28 cellular contexts compared by ENCODE assay signal in the genomic region with DNA sequence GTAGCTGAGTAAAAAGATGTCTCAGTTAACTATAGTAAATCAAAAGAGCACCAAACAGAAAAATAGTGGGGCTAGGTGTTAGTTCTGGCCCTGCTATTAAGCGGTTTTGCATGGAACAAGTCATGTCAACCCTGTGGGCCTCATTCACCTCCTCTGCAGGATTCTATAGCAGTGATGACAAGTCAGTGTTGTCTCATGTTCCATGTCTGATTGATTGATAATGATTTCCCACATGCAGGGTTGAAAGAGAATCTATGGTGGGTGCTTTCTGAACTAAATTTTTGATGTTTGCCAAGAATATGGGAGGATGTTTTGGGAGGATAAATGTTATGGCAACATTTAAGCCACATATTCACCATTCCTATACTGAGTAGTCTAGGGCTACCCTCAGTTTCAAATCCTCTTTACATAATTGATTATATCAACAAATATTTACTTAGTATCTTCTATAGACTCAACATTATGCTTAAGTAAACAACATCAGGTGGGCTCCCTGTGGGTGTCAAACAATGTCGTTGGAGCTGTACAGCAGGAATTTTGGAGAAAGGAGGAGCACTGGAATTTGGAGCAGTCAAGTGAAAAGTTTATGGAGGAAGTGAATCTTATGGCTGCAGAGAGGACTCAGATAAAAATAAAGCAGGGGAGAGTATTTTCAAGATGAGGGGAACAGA. TPM values are rescaled to one million over a fixed set of nuclear protein-coding genes. Genes with fewer than 3 reads are reported as not detected.
A peak's percentile ranks its signal among the peaks of the same experiment; 100 is the strongest.
DNase-seq lines count a peak whose midpoint lies in the region; ATAC-seq, FAIRE-seq and TF ChIP-seq lines count a peak whose summit lies in the region.
"Had no signal": no experiment of that assay in that cellular context is flagged by ENCODE, and none has a peak within 500 bp of the region (broad histone marks: within the 10 kb centered on the region; RNA-seq: fewer than 3 reads in every experiment).

No MANE protein-coding gene starts in this region.

- TF ChIP-seq POLR2A in GM12878 (IDR thresholded peaks at IDR 0.05; ENCODE audit: low read depth, low read length), result no peak

- H2AFZ ChIP-seq in GM12878 (ENCODE audit: control insufficient read depth, low read depth, low read length), result no peak overlapping the region
- no peak overlapping the region for H2AFZ ChIP-seq in PC-3 (ENCODE audit: low read length)

- H3F3A ChIP-seq in PC-3 (ENCODE audit: low read length, unreplicated experiment), result no peaks in the 10 kb centered on the region

- ATAC-seq in GM12878 (no peak), HG02884 (IDR thresholded peaks at IDR 0.05; ENCODE audit: unreplicated experiment) (no peak), PC-3 (no peak)
- ATAC-seq: activated CD8-positive, alpha-beta T cell treated with anti-CD3 and anti-CD28 coated beads, Interleukin-2, amount 10 ng/mL, durations not matched to agents 7 days and 5 days; activated naive CD8-positive, alpha-beta T cell treated with anti-CD3 and anti-CD28 coated beads, Interleukin-2, amount 50 U/mL, for 24 hours; body of pancreas; effector memory CD8-positive, alpha-beta T cell; left lung had no signal

- SMC1A ChIA-PET in GM12878 (lab: Charles Lee; ENCODE audit: uncharacterized antibody, unreplicated experiment), result interaction anchor here (0.6 to 1.9 kb wide), 8 partner anchors 9 to 235 kb away, joined by 3 to 7 read pairs (median 5); a partner anchor contains a TSS

- no peak overlapping the region for H3K4me2 ChIP-seq in GM12878 (ENCODE audit: control insufficient read depth, insufficient read depth)
- H3K4me2 ChIP-seq in PC-3 (ENCODE audit: low read length), result no peak overlapping the region
- H3K4me2 ChIP-seq: smooth muscle cell had no signal

- TF ChIP-seq RAD21 in GM12878 (IDR thresholded peaks at IDR 0.05; ENCODE audit: insufficient read depth, low read depth, low read length), result no peak

- H3K4me3 ChIP-seq in GM12878 (no peak overlapping the region), PC-3 (ENCODE audit: low read length) (no peak overlapping the region)
- H3K4me3 ChIP-seq: body of pancreas, esophagus squamous epithelium, left lung, smooth muscle cell had no signal

- POLR2A ChIA-PET in GM12878 (lab: Charles Lee), result interaction anchor here (0.9 to 1.6 kb wide), 2 partner anchors 30 to 46 kb away, joined by 3 read pairs; no protein-coding TSS in a partner anchor
- POLR2A ChIA-PET in PC-3 (lab: Charles Lee; ENCODE audit: unreplicated experiment), result no interaction called here

- intact Hi-C loops in GM12878 (cut with micrococcal nuclease; ENCODE audit: unreplicated experiment), result no loop called here
- intact Hi-C loops in PC-3 (cut with micrococcal nuclease), result no loop called here

- BruUV-seq in GM12878 (replicated peaks; lab: Mats Ljungman, UMichigan), result no TSS peak
- BruUV-seq in PC-3 (replicated peaks; lab: Mats Ljungman, UMichigan), result no TSS peak

- DNase-seq in SIG-M5 treated with dmso at 0.1 percent for 504 hours (lab: John Stamatoyannopoulos, UW; ENCODE audit: unreplicated experiment) (peak; percentile 65), SIG-M5 (lab: John Stamatoyannopoulos, UW) (no peak), MV-4-11 (lab: John Stamatoyannopoulos, UW) (peak; percentile 69), GM12878 (ENCODE audit: low read depth, low spot score) (no peak), type B pancreatic cell (ENCODE audit: extremely low spot score, unreplicated experiment) (no peak), PC-3 (no peak), NCI-H1694 treated with DMSO at 0.1 percent for 48 hours (lab: John Stamatoyannopoulos, UW) (no peak)
- DNase-seq: activated CD4-positive, CD25-positive, alpha-beta regulatory T cell treated with anti-CD3 and anti-CD28 coated beads, Interleukin-2, amount 50 U/mL, for 72 hours; activated CD8-positive, alpha-beta T cell treated with anti-CD3 and anti-CD28 coated beads, Interleukin-2, amount 10 ng/mL, durations not matched to agents 7 days and 5 days; activated gamma-delta T cell; activated naive CD8-positive, alpha-beta T cell treated with anti-CD3 and anti-CD28 coated beads, Interleukin-2, amount 50 U/mL, for 24 hours; body of pancreas; DND-41; effector memory CD8-positive, alpha-beta T cell; esophagus squamous epithelium; H7; hypothalamus; left lung; NCI-H1105; NCI-H2171; NCI-H524 treated with DMSO at 0.1 percent for 48 hours; retina; Right ventricle myocardium superior; substantia nigra had no signal

- no peaks in the 10 kb centered on the region for H3K36me3 ChIP-seq in GM12878 (ENCODE audit: control insufficient read depth in 2 of 2, insufficient read depth in 2 of 2, low read length in 1 of 2)
- H3K36me3 ChIP-seq in PC-3 (ENCODE audit: low read depth, low read length), result no peaks in the 10 kb centered on the region
- H3K36me3 ChIP-seq: esophagus squamous epithelium had no signal

- H3K27me3 ChIP-seq in GM12878 (replicated peaks in 1 of 2; ENCODE audit: control insufficient read depth in 2 of 2, insufficient read depth in 2 of 2, low read length in 1 of 2) (no peaks in the 10 kb centered on the region), PC-3 (ENCODE audit: low read length) (0 out of 2 replicates have a peak, but pooled peaks cover 4% of the 10 kb centered on the region)
- H3K27me3 ChIP-seq: body of pancreas, esophagus squamous epithelium, left lung had no signal

- no peaks in the 10 kb centered on the region for H3K36me3 Mint-ChIP-seq in type B pancreatic cell

- peaks cover 15% of the 10 kb centered on the region for H3K4me1 Mint-ChIP-seq in type B pancreatic cell (ENCODE audit: unreplicated experiment)

- H3K79me2 ChIP-seq in GM12878 (ENCODE audit: control insufficient read depth, insufficient read depth, low read length), result no peaks in the 10 kb centered on the region
- H3K79me2 ChIP-seq in PC-3 (ENCODE audit: low read length), result no peaks in the 10 kb centered on the region

- H3K4me3 Mint-ChIP-seq in type B pancreatic cell, result peak overlapping the region; percentile 75
- H3K4me3 Mint-ChIP-seq: activated CD8-positive, alpha-beta T cell treated with anti-CD3 and anti-CD28 coated beads, Interleukin-2, amount 10 ng/mL, durations not matched to agents 7 days and 5 days; effector memory CD8-positive, alpha-beta T cell had no signal

- H3K27ac ChIP-seq in GM12878 (ENCODE audit: control insufficient read depth, insufficient read depth) (no peak overlapping the region), PC-3 (ENCODE audit: low read length) (no peak overlapping the region)
- H3K27ac ChIP-seq: body of pancreas, esophagus squamous epithelium had no signal

- RAD21 ChIA-PET in GM12878 (lab: Charles Lee; ENCODE audit: unreplicated experiment), result interaction anchor here (0.8 to 4.1 kb wide), 3 partner anchors 32 to 106 kb away, joined by 3 to 17 read pairs (median 3); a partner anchor contains a TSS

- TF ChIP-seq CTCF in GM12878 (IDR thresholded peaks at IDR 0.05 in 2 of 3, conservative IDR thresholded peaks at IDR 0.05 in 1 of 3; ENCODE audit: control insufficient read depth in 2 of 3, extremely low read depth in 1 of 3, insufficient read depth in 1 of 3, low read depth in 3 of 3, low read length in 3 of 3), result no peak
- no peak for TF ChIP-seq CTCF in type B pancreatic cell (conservative IDR thresholded peaks at IDR 0.05)
- TF ChIP-seq CTCF in PC-3 (conservative IDR thresholded peaks at IDR 0.05; ENCODE audit: low read depth, low read length), result no peak

- 35% methylated on average over 2 of the region's 2 CpGs for WGBS in GM12878 (ENCODE audit: insufficient coverage, insufficient replicate concordance, low lambda C conversion rate, missing lambda C conversion rate)

- H3K27ac Mint-ChIP-seq in type B pancreatic cell, result no peak overlapping the region
- H3K27ac Mint-ChIP-seq: activated CD8-positive, alpha-beta T cell treated with anti-CD3 and anti-CD28 coated beads, Interleukin-2, amount 10 ng/mL, durations not matched to agents 7 days and 5 days; activated naive CD8-positive, alpha-beta T cell treated with anti-CD3 and anti-CD28 coated beads, Interleukin-2, amount 50 U/mL, for 24 hours; effector memory CD8-positive, alpha-beta T cell had no signal

- CTCF ChIA-PET in GM12878 (lab: Yijun Ruan, JAX) (interaction anchor here (0.9 to 1.4 kb wide), 4 partner anchors 33 to 69 kb away, joined by 3 to 4 read pairs (median 3); a partner anchor contains a TSS), PC-3 (lab: Charles Lee) (no interaction called here)

- in situ Hi-C loops in GM12878 (cut with MboI), result no loop called here

- H3K9ac ChIP-seq in GM12878 (ENCODE audit: control insufficient read depth, insufficient read depth, low read length), result no peak overlapping the region
- H3K9ac ChIP-seq in PC-3 (ENCODE audit: low read length), result no peak overlapping the region

- H3K9me3 ChIP-seq in GM12878 (replicated peaks; ENCODE audit: control insufficient read depth, insufficient read depth, low read length) (no peaks in the 10 kb centered on the region), PC-3 (ENCODE audit: low read length) (no peaks in the 10 kb centered on the region)
- H3K9me3 ChIP-seq: body of pancreas, Caco-2, esophagus squamous epithelium, left lung had no signal

- H4K20me1 ChIP-seq in GM12878 (ENCODE audit: control insufficient read depth, insufficient read depth) (no peaks in the 10 kb centered on the region), PC-3 (ENCODE audit: low read length) (no peaks in the 10 kb centered on the region)

- no peak for FAIRE-seq in GM12878 (lab: Jason Lieb, UNC)
- FAIRE-seq: frontal cortex had no signal

- peaks cover 4% of the 10 kb centered on the region for H3K9me3 Mint-ChIP-seq in type B pancreatic cell
- H3K9me3 Mint-ChIP-seq: activated naive CD8-positive, alpha-beta T cell treated with anti-CD3 and anti-CD28 coated beads, Interleukin-2, amount 50 U/mL, for 24 hours; effector memory CD8-positive, alpha-beta T cell had no signal

- TF ChIP-seq EP300 in GM12878 (IDR thresholded peaks at IDR 0.05; ENCODE audit: borderline replicate concordance in 1 of 2, control insufficient read depth in 1 of 2, low read depth in 2 of 2, low read length in 2 of 2), result no peak

- H3K9me2 ChIP-seq in PC-3 (replicated peaks; ENCODE audit: low read length), result no peaks in the 10 kb centered on the region

- peaks cover 60% of the 10 kb centered on the region for H3K27me3 Mint-ChIP-seq in type B pancreatic cell

- peaks cover 8% of the 10 kb centered on the region; the same call in 1 of the 2 replicates for H3K4me1 ChIP-seq in GM12878 (ENCODE audit: control insufficient read depth, insufficient read depth, low read length)
- no peaks in the 10 kb centered on the region for H3K4me1 ChIP-seq in PC-3 (ENCODE audit: insufficient read depth, low read length)
- H3K4me1 ChIP-seq: body of pancreas had no signal

RNA-seq across cellular contexts. Expression of a gene that starts 48.6 kb away (rescaled TPM):
- 42.7 and 43.6 TPM in 2 replicates for total RNA-seq in GM12878 (2013; cell fraction: nucleolus; rRNA removed)
- 5.3 and 5.9 TPM in 2 replicates for total RNA-seq in GM12878 (2014; rRNA removed)
- total RNA-seq in GM12878 (2014; rRNA removed; fragmentation: Illumina TruSeq; extraction: Trizol), result 7.6 and 7.7 TPM in 2 replicates
- 8.5 and 8.7 TPM in 2 replicates for total RNA-seq in GM12878 (2021)
- polyA plus RNA-seq in GM12878 (2011; ENCODE audit: low read depth), result 1.7 TPM
- polyA plus RNA-seq in GM12878 (2011; rRNA removed), result 14.1 and 20.6 TPM in 2 replicates
- polyA plus RNA-seq in GM12878 (2011; cell fraction: cytosol; rRNA removed), result 5.2 and 6.0 TPM in 2 replicates
- polyA plus RNA-seq in GM12878 (2011; cell fraction: nucleus; rRNA removed), result 14.9 and 15.3 TPM in 2 replicates
- polyA plus RNA-seq in GM12878 (2012), result 2.1 and 2.7 TPM in 2 replicates
- polyA plus RNA-seq in GM12878 (2014; fragmentation: Illumina TruSeq; extraction: Trizol), result 7.7 and 11.4 TPM in 2 replicates
- polyA plus RNA-seq in GM12878 (2014; fragmentation: Nextera tagmentation; extraction: Ambion mirVana), result 1 to 10 TPM; 1.4 to 1.5 TPM
- polyA plus RNA-seq in GM12878 (2014; rRNA removed), result 4.8 and 5.6 TPM in 2 replicates
- polyA plus RNA-seq in GM12878 (2016; fragmentation: Nextera tagmentation; extraction: Ambion mirVana), result 1 to 10 TPM; 4.0 to 4.2 TPM
- polyA minus RNA-seq in GM12878 (2011; rRNA and poly(A)+ RNA removed), result 12.9 and 17.6 TPM in 2 replicates
- polyA minus RNA-seq in GM12878 (2011; cell fraction: cytosol; rRNA and poly(A)+ RNA removed), result 4.0 and 5.7 TPM in 2 replicates
- 10.5 and 13.1 TPM in 2 replicates for polyA minus RNA-seq in GM12878 (2011; cell fraction: nucleus; rRNA and poly(A)+ RNA removed)
- 0.21 and 0.34 TPM in 2 replicates for total RNA-seq in type B pancreatic cell (ENCODE audit: low replicate concordance)
- total RNA-seq in PC-3 (2014; rRNA removed), result not detected in 2 replicates
- total RNA-seq: Caco-2 had no signal

Comparison
In these comparisons a context has a peak if more than half of its experiments do, and no peak if none do; other contexts are left out.
1. DNase-seq: peak in SIG-M5 treated with dmso at 0.1 percent for 504 hours (single experiment) and MV-4-11 (single experiment); none in SIG-M5 (single experiment), GM12878 (single experiment), type B pancreatic cell (single experiment), PC-3 (single experiment) and NCI-H1694 treated with DMSO at 0.1 percent for 48 hours (single experiment).